12 cellular contexts compared by ENCODE assay signal in the genomic region with DNA sequence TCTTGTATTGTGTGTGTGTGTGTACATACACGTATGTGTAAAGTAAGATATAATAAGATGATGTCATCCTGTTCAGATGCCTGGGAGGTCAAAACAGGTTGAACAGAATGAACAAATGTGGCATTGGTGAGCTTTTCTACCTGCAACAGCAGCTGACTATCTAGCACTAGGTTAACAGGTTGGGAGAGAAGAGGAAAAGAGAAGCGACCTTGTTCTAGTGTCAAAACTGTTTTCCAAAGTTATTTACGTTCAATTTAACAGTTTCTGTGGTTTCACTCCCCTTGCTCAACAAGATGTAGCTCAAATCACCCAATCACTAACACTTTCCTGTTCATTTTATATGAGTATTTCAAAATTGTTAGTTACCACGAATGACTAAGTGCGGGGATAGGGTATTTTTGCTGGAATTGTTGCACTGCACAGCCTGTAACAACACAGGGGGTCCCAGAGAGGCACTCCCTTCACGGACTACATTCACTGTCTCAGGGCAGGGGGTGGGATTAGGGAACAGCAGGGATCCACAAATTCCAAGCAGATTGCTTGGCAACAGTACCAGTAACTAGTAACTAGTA.
A peak's percentile ranks its signal among the peaks of the same experiment; 100 is the strongest.
DNase-seq lines count a peak whose midpoint lies in the region; ATAC-seq, FAIRE-seq and TF ChIP-seq lines count a peak whose summit lies in the region.
"Had no signal": no experiment of that assay in that cellular context is flagged by ENCODE, and none has a peak within 500 bp of the region (broad histone marks: within the 10 kb centered on the region; RNA-seq: fewer than 3 reads in every experiment).

No MANE protein-coding gene starts in this region.

- ATAC-seq in natural killer cell treated with Interleukin-12 subunit alpha and Interleukin-12 subunit beta and Interleukin-15 and Interleukin-18, amount 100 ng/mL, for 72 hours: peak; percentile 74 to 76
- no peak for ATAC-seq in natural killer cell

- CTCF ChIA-PET in endothelial cell of umbilical vein (lab: Charles Lee): interaction anchor here (1.5 kb wide), 1 partner anchor 10 kb away, joined by 3 read pairs; no protein-coding TSS in a partner anchor

- DNase-seq in natural killer cell treated with Interleukin-12 subunit alpha and Interleukin-12 subunit beta and Interleukin-15 and Interleukin-18, amount 100 ng/mL, for 72 hours (ENCODE audit: low spot score): no peak
- DNase-seq in natural killer cell (no peak), NT2/D1 (ENCODE audit: low read depth, low spot score) (peak; percentile 46), endothelial cell of umbilical vein (ENCODE audit: low read depth, low spot score) (no peak), smooth muscle cell of the brain vasculature (ENCODE audit: low read depth, low spot score) (peak; percentile 67), left ventricle myocardium inferior (no peak), SW480 (ENCODE audit: low spot score) (no peak), GOT3 (lab: John Stamatoyannopoulos, UW) (no peak)
- DNase-seq: activated T-cell treated with anti-CD3 and anti-CD28 coated beads, Interleukin-2, amount 50 U/mL, for 24 hours; NCI-H1694 treated with DMSO at 0.1 percent for 48 hours; spleen had no signal

- H2AFZ ChIP-seq in endothelial cell of umbilical vein (ENCODE audit: low read depth, low read length): no peak overlapping the region

- intact Hi-C loops in natural killer cell (cut with micrococcal nuclease): no loop called here
- intact Hi-C loops in endothelial cell of umbilical vein (cut with micrococcal nuclease): no loop called here
- intact Hi-C loops in left ventricle myocardium inferior (cut with micrococcal nuclease): no loop called here

- H3K4me1 ChIP-seq in NT2/D1 (ENCODE audit: insufficient read depth, insufficient read length) (peaks cover 5% of the 10 kb centered on the region), endothelial cell of umbilical vein (ENCODE audit: control insufficient read depth, extremely low read depth, insufficient read depth, low read length) (no peaks in the 10 kb centered on the region), left ventricle myocardium inferior (peaks cover 25% of the 10 kb centered on the region)

- no peaks in the 10 kb centered on the region for H3K9me1 ChIP-seq in endothelial cell of umbilical vein (replicated peaks; ENCODE audit: control insufficient read depth, extremely low read depth, insufficient read depth, low read length)

- TF ChIP-seq CTCF in natural killer cell (IDR thresholded peaks at IDR 0.05) (no peak), endothelial cell of umbilical vein (IDR thresholded peaks at IDR 0.05; ENCODE audit: extremely low read depth in 1 of 2, insufficient read depth in 1 of 2, low read depth in 1 of 2, low read length in 2 of 2) (no peak), left ventricle myocardium inferior (IDR thresholded peaks at IDR 0.05; ENCODE audit: borderline replicate concordance) (no peak)

- H3K4me3 Mint-ChIP-seq in natural killer cell treated with Interleukin-12 subunit alpha and Interleukin-12 subunit beta and Interleukin-15 and Interleukin-18, amount 100 ng/mL, for 72 hours: peak overlapping the region; percentile 54
- H3K4me3 Mint-ChIP-seq in natural killer cell: no peak overlapping the region
- H3K4me3 Mint-ChIP-seq: activated T-cell treated with anti-CD3 and anti-CD28 coated beads, Interleukin-2, amount 50 U/mL, for 24 hours had no signal

- H3K79me2 ChIP-seq in endothelial cell of umbilical vein (ENCODE audit: control insufficient read depth, insufficient read depth, low read length): no peaks in the 10 kb centered on the region

- H3K27me3 ChIP-seq in NT2/D1 (ENCODE audit: insufficient read depth, insufficient read length): no peaks in the 10 kb centered on the region
- H3K27me3 ChIP-seq in endothelial cell of umbilical vein (ENCODE audit: control insufficient read depth in 2 of 2, insufficient read depth in 2 of 2, low read length in 2 of 2): no peaks in the 10 kb centered on the region
- no peaks in the 10 kb centered on the region for H3K27me3 ChIP-seq in left ventricle myocardium inferior (ENCODE audit: low read depth)
- H3K27me3 ChIP-seq: spleen had no signal

- H3K27ac Mint-ChIP-seq in natural killer cell treated with Interleukin-12 subunit alpha and Interleukin-12 subunit beta and Interleukin-15 and Interleukin-18, amount 100 ng/mL, for 72 hours: peak overlapping the region; percentile 19 to 65
- no peak overlapping the region for H3K27ac Mint-ChIP-seq in natural killer cell

- H4K20me1 ChIP-seq in endothelial cell of umbilical vein (replicated peaks; ENCODE audit: control insufficient read depth, extremely low read depth, insufficient read depth, low read length): no peaks in the 10 kb centered on the region

- peaks cover 27% of the 10 kb centered on the region for H3K36me3 ChIP-seq in NT2/D1 (ENCODE audit: insufficient read depth, insufficient read length, low read length)
- peaks cover 13 to 18% of the 10 kb centered on the region in 2 experiments for H3K36me3 ChIP-seq in endothelial cell of umbilical vein (ENCODE audit: control insufficient read depth in 2 of 2, extremely low read depth in 1 of 2, insufficient read depth in 2 of 2, low read length in 2 of 2)
- H3K36me3 ChIP-seq in left ventricle myocardium inferior: peaks cover 29% of the 10 kb centered on the region

- POLR2A ChIA-PET in endothelial cell of umbilical vein (lab: Charles Lee): no interaction called here

- H3K27ac ChIP-seq in endothelial cell of umbilical vein (ENCODE audit: insufficient read depth, low read depth, low read length) (no peak overlapping the region), left ventricle myocardium inferior (replicated peaks) (no peak overlapping the region)

- no peak overlapping the region for H3K4me3 ChIP-seq in NT2/D1 (ENCODE audit: insufficient read length, low read depth)
- H3K4me3 ChIP-seq in endothelial cell of umbilical vein (replicated peaks in 1 of 3; ENCODE audit: insufficient read depth in 1 of 3, low read depth in 1 of 3, low read length in 3 of 3): no peak overlapping the region
- H3K4me3 ChIP-seq in left ventricle myocardium inferior: no peak overlapping the region
- H3K4me3 ChIP-seq: spleen had no signal

- BruUV-seq in endothelial cell of umbilical vein (replicated peaks; lab: Mats Ljungman, UMichigan): no TSS peak

- no peak for FAIRE-seq in endothelial cell of umbilical vein (lab: Jason Lieb, UNC)
- FAIRE-seq: RCC 7860 had no signal

- H3K9me3 ChIP-seq in NT2/D1 (ENCODE audit: insufficient read depth, low read length): no peaks in the 10 kb centered on the region
- no peaks in the 10 kb centered on the region for H3K9me3 ChIP-seq in endothelial cell of umbilical vein (replicated peaks; ENCODE audit: control insufficient read depth, insufficient read depth, low read length)
- no peaks in the 10 kb centered on the region for H3K9me3 ChIP-seq in left ventricle myocardium inferior (replicated peaks)
- H3K9me3 ChIP-seq: spleen had no signal

- H3K9ac ChIP-seq in NT2/D1 (ENCODE audit: insufficient read length, low read depth) (no peak overlapping the region), endothelial cell of umbilical vein (replicated peaks; ENCODE audit: extremely low read depth, insufficient read depth, low read length) (no peak overlapping the region)

- no peaks in the 10 kb centered on the region for H3K27me3 Mint-ChIP-seq in natural killer cell treated with Interleukin-12 subunit alpha and Interleukin-12 subunit beta and Interleukin-15 and Interleukin-18, amount 100 ng/mL, for 72 hours
- no peaks in the 10 kb centered on the region for H3K27me3 Mint-ChIP-seq in natural killer cell (ENCODE audit: low read depth in 2 of 2)
- H3K27me3 Mint-ChIP-seq: activated T-cell treated with anti-CD3 and anti-CD28 coated beads, Interleukin-2, amount 50 U/mL, for 24 hours had no signal

- no peak overlapping the region for H3K4me2 ChIP-seq in endothelial cell of umbilical vein (ENCODE audit: insufficient read depth, low read length)

- no peak for TF ChIP-seq POLR2A in endothelial cell of umbilical vein (IDR thresholded peaks at IDR 0.05; ENCODE audit: low read depth, low read length)

- peaks cover 15 to 32% of the 10 kb centered on the region in 2 donors for H3K4me1 Mint-ChIP-seq in natural killer cell treated with Interleukin-12 subunit alpha and Interleukin-12 subunit beta and Interleukin-15 and Interleukin-18, amount 100 ng/mL, for 72 hours (ENCODE audit: low read depth in 2 of 2)
- peaks cover 12 to 19% of the 10 kb centered on the region in 2 donors for H3K4me1 Mint-ChIP-seq in natural killer cell

- H3K9me3 Mint-ChIP-seq in natural killer cell treated with Interleukin-12 subunit alpha and Interleukin-12 subunit beta and Interleukin-15 and Interleukin-18, amount 100 ng/mL, for 72 hours: no peaks in the 10 kb centered on the region
- no peaks in the 10 kb centered on the region for H3K9me3 Mint-ChIP-seq in natural killer cell
- H3K9me3 Mint-ChIP-seq: activated T-cell treated with anti-CD3 and anti-CD28 coated beads, Interleukin-2, amount 50 U/mL, for 24 hours had no signal

- H3K36me3 Mint-ChIP-seq in natural killer cell treated with Interleukin-12 subunit alpha and Interleukin-12 subunit beta and Interleukin-15 and Interleukin-18, amount 100 ng/mL, for 72 hours: peaks cover 18% of the 10 kb centered on the region
- H3K36me3 Mint-ChIP-seq in natural killer cell: peaks cover 12% of the 10 kb centered on the region

- dilution Hi-C loops in endothelial cell of umbilical vein (cut with MboI; ENCODE audit: extremely low pct_ligation_motif_present, low sequenced_read_pairs): no loop called here

TF ChIP-seq in endothelial cell of umbilical vein, 7 proteins besides CTCF, POLR2A, EP300 and RAD21:
- TF ChIP-seq JUN (IDR thresholded peaks at IDR 0.05; ENCODE audit: borderline replicate concordance, insufficient read depth, insufficient read length, low read depth): peak; percentile 15
- TF ChIP-seq, protein P1, sequence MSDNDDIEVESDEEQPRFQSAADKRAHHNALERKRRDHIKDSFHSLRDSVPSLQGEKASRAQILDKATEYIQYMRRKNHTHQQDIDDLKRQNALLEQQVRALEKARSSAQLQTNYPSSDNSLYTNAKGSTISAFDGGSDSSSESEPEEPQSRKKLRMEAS (IDR thresholded peaks at IDR 0.05; ENCODE audit: insufficient read depth, insufficient read length): no peak

Comparison
In these comparisons a context has a peak if more than half of its experiments do, and no peak if none do; other contexts are left out.
1. ATAC-seq: peak in natural killer cell treated with Interleukin-12 subunit alpha and Interleukin-12 subunit beta and Interleukin-15 and Interleukin-18, amount 100 ng/mL, for 72 hours (2 of 2); none in natural killer cell (0 of 3).
2. H3K27ac Mint-ChIP-seq: peak in natural killer cell treated with Interleukin-12 subunit alpha and Interleukin-12 subunit beta and Interleukin-15 and Interleukin-18, amount 100 ng/mL, for 72 hours (2 of 2); none in natural killer cell (0 of 2).
3. DNase-seq: peak in NT2/D1 (single experiment) and smooth muscle cell of the brain vasculature (single experiment); none in natural killer cell treated with Interleukin-12 subunit alpha and Interleukin-12 subunit beta and Interleukin-15 and Interleukin-18, amount 100 ng/mL, for 72 hours (single experiment), natural killer cell (single experiment), endothelial cell of umbilical vein (single experiment), left ventricle myocardium inferior (single experiment), SW480 (single experiment) and GOT3 (single experiment).